Comparison of ENCODE assay signal across 21 cellular contexts in genomic region chr6:157008568-157008967, GRCh38.
A peak's percentile ranks its signal among the peaks of the same experiment; 100 is the strongest.
DNase-seq lines count a peak whose midpoint lies in the region; ATAC-seq, FAIRE-seq and TF ChIP-seq lines count a peak whose summit lies in the region.
"Had no signal": no experiment of that assay in that cellular context is flagged by ENCODE, and none has a peak within 500 bp of the region (broad histone marks: within the 10 kb centered on the region; RNA-seq: fewer than 3 reads in every experiment).

No MANE protein-coding gene starts in this region.

- no peaks in the 10 kb centered on the region for H3K9me2 ChIP-seq in GM23338 (ENCODE audit: insufficient read depth)

- no peak overlapping the region for H3K4me2 ChIP-seq in GM23338
- no peak overlapping the region for H3K4me2 ChIP-seq in K562 (ENCODE audit: insufficient read depth, low read length)
- H3K4me2 ChIP-seq: BLaER1 had no signal

- H3K27me3 Mint-ChIP-seq in activated CD4-positive, alpha-beta memory T cell treated with anti-CD3 and anti-CD28 coated beads for 36 hours = no peaks in the 10 kb centered on the region
- no peaks in the 10 kb centered on the region for H3K27me3 Mint-ChIP-seq in activated CD4-positive, alpha-beta memory T cell treated with anti-CD3 and anti-CD28 coated beads, Interleukin-2, amount 10 ng/mL, durations not matched to agents 7 days and 5 days
- H3K27me3 Mint-ChIP-seq in GM23338 (ENCODE audit: insufficient read depth, low read depth, poor library complexity) (peaks cover 1% of the 10 kb centered on the region), glutamatergic neuron (ENCODE audit: unreplicated experiment) (peaks cover 4% of the 10 kb centered on the region)
- H3K27me3 Mint-ChIP-seq: CD8-positive, alpha-beta memory T cell had no signal

- TF ChIP-seq CTCF in GM23338 (conservative IDR thresholded peaks at IDR 0.05; ENCODE audit: low read depth in 2 of 2) (no peak), K562 (IDR thresholded peaks at IDR 0.05 in 2 of 3, conservative IDR thresholded peaks at IDR 0.05 in 1 of 3; ENCODE audit: insufficient read depth in 2 of 3, low read depth in 1 of 3, low read length in 3 of 3) (no peak), glutamatergic neuron (IDR thresholded peaks at IDR 0.05; ENCODE audit: partially characterized antibody, unreplicated experiment) (no peak)

- no peak overlapping the region for H2AFZ ChIP-seq in GM23338
- no peak overlapping the region for H2AFZ ChIP-seq in K562 (ENCODE audit: low read depth, low read length)

- no peak for FAIRE-seq in K562 (lab: Jason Lieb, UNC)
- FAIRE-seq: GM12878, H54, HTR-8/SVneo had no signal

- POLR2A ChIA-PET in activated CD4-positive, alpha-beta memory T cell treated with anti-CD3 and anti-CD28 coated beads for 36 hours (lab: Charles Lee) = no interaction called here
- POLR2A ChIA-PET in activated CD4-positive, alpha-beta memory T cell treated with anti-CD3 and anti-CD28 coated beads, Interleukin-2, amount 10 ng/mL, durations not matched to agents 7 days and 5 days (lab: Charles Lee) = no interaction called here
- POLR2A ChIA-PET in K562 (lab: Yijun Ruan, JAX) = interaction anchor here (2.6 kb wide), 1 partner anchor 12 kb away, joined by 11 read pairs; no protein-coding TSS in a partner anchor

- no peak overlapping the region for H3K4me3 Mint-ChIP-seq in activated CD4-positive, alpha-beta memory T cell treated with anti-CD3 and anti-CD28 coated beads for 36 hours
- H3K4me3 Mint-ChIP-seq in activated CD4-positive, alpha-beta memory T cell treated with anti-CD3 and anti-CD28 coated beads, Interleukin-2, amount 10 ng/mL, durations not matched to agents 7 days and 5 days = no peak overlapping the region
- H3K4me3 Mint-ChIP-seq in GM23338 = no peak overlapping the region
- no peak overlapping the region for H3K4me3 Mint-ChIP-seq in glutamatergic neuron (ENCODE audit: unreplicated experiment)
- H3K4me3 Mint-ChIP-seq: CD14-positive monocyte; CD8-positive, alpha-beta memory T cell had no signal

- no peak overlapping the region for H3K4me3 ChIP-seq in GM23338
- H3K4me3 ChIP-seq in K562 = no peak overlapping the region
- H3K4me3 ChIP-seq: BLaER1, GM12878 had no signal

- peak; percentile 48 for ATAC-seq in GM23338
- peak; percentile 45 for ATAC-seq in K562
- ATAC-seq: GM12878 had no signal

- CTCF ChIA-PET in activated CD4-positive, alpha-beta memory T cell treated with anti-CD3 and anti-CD28 coated beads for 36 hours (lab: Charles Lee) = interaction anchor here (0.7 kb wide), 1 partner anchor 17 kb away, joined by 3 read pairs; no protein-coding TSS in a partner anchor
- CTCF ChIA-PET in activated CD4-positive, alpha-beta memory T cell treated with anti-CD3 and anti-CD28 coated beads, Interleukin-2, amount 10 ng/mL, durations not matched to agents 7 days and 5 days (lab: Charles Lee) = no interaction called here
- CTCF ChIA-PET in K562 (lab: Yijun Ruan, JAX; ENCODE audit: low intra/inter-chr PET ratio) = no interaction called here

- H3K9ac ChIP-seq in K562 (ENCODE audit: insufficient read depth in 1 of 2, low read depth in 2 of 2, low read length in 2 of 2) = no peak overlapping the region
- H3K9ac ChIP-seq: BLaER1 had no signal

- TF ChIP-seq POLR2A in K562 (conservative IDR thresholded peaks at IDR 0.05) = no peak

- DNase-seq in activated CD4-positive, alpha-beta memory T cell treated with anti-CD3 and anti-CD28 coated beads for 36 hours = no peak
- no peak for DNase-seq in activated CD4-positive, alpha-beta memory T cell treated with anti-CD3 and anti-CD28 coated beads, Interleukin-2, amount 10 ng/mL, durations not matched to agents 7 days and 5 days
- DNase-seq in GM23338 (ENCODE audit: low spot score) (no peak), K562 (ENCODE audit: extremely low read depth in 1 of 4, low spot score in 3 of 4) (no peak), NK-92 (lab: John Stamatoyannopoulos, UW; ENCODE audit: unreplicated experiment) (no peak), glutamatergic neuron (no peak), NCI-H510A (lab: John Stamatoyannopoulos, UW) (no peak)
- DNase-seq: 8988T; CD8-positive, alpha-beta memory T cell; COR-L47; DMS 273 treated with DMSO at 0.1 percent for 48 hours; DMS53; DND-41; EL; HCEC 1CT; IMR-90 had no signal

- in situ Hi-C loops in K562 (cut with MboI) = no loop called here

- no peak for TF ChIP-seq EP300 in K562 (IDR thresholded peaks at IDR 0.05; ENCODE audit: low read length)

- no peak for TF ChIP-seq RAD21 in K562 (CRISPR knock-in tag; conservative IDR thresholded peaks at IDR 0.05 in 1 of 2, IDR thresholded peaks at IDR 0.05 in 1 of 2)

- peak overlapping the region; percentile 4 for H3K27ac Mint-ChIP-seq in activated CD4-positive, alpha-beta memory T cell treated with anti-CD3 and anti-CD28 coated beads for 36 hours
- no peak overlapping the region for H3K27ac Mint-ChIP-seq in activated CD4-positive, alpha-beta memory T cell treated with anti-CD3 and anti-CD28 coated beads, Interleukin-2, amount 10 ng/mL, durations not matched to agents 7 days and 5 days
- no peak overlapping the region for H3K27ac Mint-ChIP-seq in GM23338
- H3K27ac Mint-ChIP-seq in glutamatergic neuron (ENCODE audit: unreplicated experiment) = no peak overlapping the region

- intact Hi-C loops in activated CD4-positive, alpha-beta memory T cell treated with anti-CD3 and anti-CD28 coated beads for 36 hours (cut with micrococcal nuclease) = loop anchor here (5.0 kb wide), 1 partner anchor 46 kb away; no protein-coding TSS in a partner anchor
- intact Hi-C loops in K562 (cut with micrococcal nuclease) = no loop called here

- H3F3A ChIP-seq in GM23338 (replicated peaks; ENCODE audit: low read depth) = no peaks in the 10 kb centered on the region

- H3K27me3 ChIP-seq in GM23338 (ENCODE audit: insufficient read depth) = no peaks in the 10 kb centered on the region
- no peaks in the 10 kb centered on the region for H3K27me3 ChIP-seq in K562 (ENCODE audit: control insufficient read depth in 2 of 2, insufficient read depth in 2 of 2, low read length in 2 of 2)
- H3K27me3 ChIP-seq: BLaER1 had no signal

- no TSS peak for BruUV-seq in K562 (replicated peaks; lab: Mats Ljungman, UMichigan)

- WGBS in K562 (ENCODE audit: insufficient coverage, low coverage, missing lambda C conversion rate) = 60% methylated on average over 7 of the region's 7 CpGs

- H3K79me2 ChIP-seq in GM23338 (replicated peaks; ENCODE audit: insufficient read depth) (peaks cover 98% of the 10 kb centered on the region), K562 (ENCODE audit: control insufficient read depth, insufficient read depth, low read length) (peaks cover 54% of the 10 kb centered on the region)

- peaks cover 42% of the 10 kb centered on the region for H3K4me1 Mint-ChIP-seq in activated CD4-positive, alpha-beta memory T cell treated with anti-CD3 and anti-CD28 coated beads for 36 hours (ENCODE audit: low read depth)
- peaks cover 8% of the 10 kb centered on the region for H3K4me1 Mint-ChIP-seq in activated CD4-positive, alpha-beta memory T cell treated with anti-CD3 and anti-CD28 coated beads, Interleukin-2, amount 10 ng/mL, durations not matched to agents 7 days and 5 days
- H3K4me1 Mint-ChIP-seq in GM23338 (peaks cover 39% of the 10 kb centered on the region), glutamatergic neuron (ENCODE audit: low read depth, unreplicated experiment) (peaks cover 22% of the 10 kb centered on the region)

- H4K20me1 ChIP-seq in GM23338 (replicated peaks; ENCODE audit: insufficient read depth) (no peaks in the 10 kb centered on the region; the same call in 1 of the 2 replicates), K562 (replicated peaks; ENCODE audit: control insufficient read depth, insufficient read depth, low read length) (no peaks in the 10 kb centered on the region)

- H3K36me3 Mint-ChIP-seq in activated CD4-positive, alpha-beta memory T cell treated with anti-CD3 and anti-CD28 coated beads for 36 hours = no peaks in the 10 kb centered on the region
- H3K36me3 Mint-ChIP-seq in activated CD4-positive, alpha-beta memory T cell treated with anti-CD3 and anti-CD28 coated beads, Interleukin-2, amount 10 ng/mL, durations not matched to agents 7 days and 5 days (ENCODE audit: low read depth) = peaks cover 5% of the 10 kb centered on the region
- H3K36me3 Mint-ChIP-seq in GM23338 (ENCODE audit: low read depth) (peaks cover 4% of the 10 kb centered on the region; the same call in 1 of the 3 replicates), glutamatergic neuron (ENCODE audit: unreplicated experiment) (no peaks in the 10 kb centered on the region)

- peaks cover 4% of the 10 kb centered on the region for H3K9me3 Mint-ChIP-seq in activated CD4-positive, alpha-beta memory T cell treated with anti-CD3 and anti-CD28 coated beads for 36 hours
- peaks cover 3% of the 10 kb centered on the region for H3K9me3 Mint-ChIP-seq in activated CD4-positive, alpha-beta memory T cell treated with anti-CD3 and anti-CD28 coated beads, Interleukin-2, amount 10 ng/mL, durations not matched to agents 7 days and 5 days
- no peaks in the 10 kb centered on the region; the same call in 2 of the 3 replicates for H3K9me3 Mint-ChIP-seq in GM23338
- H3K9me3 Mint-ChIP-seq in glutamatergic neuron (ENCODE audit: unreplicated experiment) = no peaks in the 10 kb centered on the region
- H3K9me3 Mint-ChIP-seq: CD14-positive monocyte; CD8-positive, alpha-beta memory T cell had no signal

- peaks cover 44% of the 10 kb centered on the region for H3K4me1 ChIP-seq in GM23338 (ENCODE audit: insufficient read depth)
- peaks cover 6% of the 10 kb centered on the region in 2 experiments; a peak in 4 of 5 replicates for H3K4me1 ChIP-seq in K562 (replicated peaks in 1 of 2; ENCODE audit: control insufficient read depth in 2 of 2, insufficient read depth in 2 of 2, low read length in 2 of 2)
- H3K4me1 ChIP-seq: BLaER1 had no signal

- H3K27ac ChIP-seq in GM23338 (ENCODE audit: low read depth) (peak overlapping the region; percentile 72; the same call in 1 of the 2 replicates), K562 (ENCODE audit: extremely low read depth, low read depth, low read length) (no peak overlapping the region)
- H3K27ac ChIP-seq: BLaER1 had no signal

- no peaks in the 10 kb centered on the region for H3K9me1 ChIP-seq in K562 (ENCODE audit: control insufficient read depth, insufficient read depth, low read length)

- H3K36me3 ChIP-seq in GM23338 (ENCODE audit: insufficient read depth) (no peaks in the 10 kb centered on the region), K562 (ENCODE audit: control insufficient read depth, insufficient read depth, low read length) (no peaks in the 10 kb centered on the region)

- no peaks in the 10 kb centered on the region for H3K9me3 ChIP-seq in K562 (replicated peaks; ENCODE audit: control insufficient read depth, insufficient read depth, low read depth, low read length)

TF ChIP-seq in GM23338, 12 proteins besides CTCF, POLR2A, EP300 and RAD21 (continues in another document):
- TF ChIP-seq EZH2 (IDR thresholded peaks at IDR 0.05; ENCODE audit: low read depth, unreplicated experiment) (no peak), NANOG (IDR thresholded peaks at IDR 0.05; ENCODE audit: borderline replicate concordance) (no peak), POLR2AphosphoS5 (IDR thresholded peaks at IDR 0.05; ENCODE audit: low read depth) (no peak)

TF ChIP-seq in K562, 482 proteins besides CTCF, POLR2A, EP300 and RAD21 (continues in another document):
- TF ChIP-seq CBX2 (IDR thresholded peaks at IDR 0.05; ENCODE audit: insufficient read depth, low read length, poor library complexity, severe bottlenecking) = no peak
